Comparison of ENCODE assay signal across 1 cellular context in genomic region chr13:52450012-52450792, GRCh38.
TF ChIP-seq lines count a peak whose summit lies in the region.

Gene VPS36, minus strand, starts transcription at chr13:52450634. Its CDS starts 40 bp downstream, at chr13:52450594.

TF ChIP-seq in GM12878, 131 proteins besides CTCF, POLR2A, EP300 and RAD21 (continued from another document and continues in another):
- no peak for TF ChIP-seq FOS (IDR thresholded peaks at IDR 0.05; ENCODE audit: borderline replicate concordance, extremely low read depth, insufficient read length)
- TF ChIP-seq SMC3 (IDR thresholded peaks at IDR 0.05; ENCODE audit: borderline replicate concordance, low read length): peak; percentile 85
- 0 out of 2 replicates have a peak, but pooled peaks have one; percentile 9 for TF ChIP-seq ATF7 (IDR thresholded peaks at IDR 0.05; ENCODE audit: low read depth)
- peak; percentile 33 for TF ChIP-seq CUX1 (IDR thresholded peaks at IDR 0.05; ENCODE audit: insufficient replicate concordance, low read depth, low read length)
- peak; percentile 77 for TF ChIP-seq NR2F1 (conservative IDR thresholded peaks at IDR 0.05)
- TF ChIP-seq CREB1 (IDR thresholded peaks at IDR 0.05; ENCODE audit: low read depth): peak; percentile 82
- no peak for TF ChIP-seq PAX8 (IDR thresholded peaks at IDR 0.05)
- TF ChIP-seq MXI1 (IDR thresholded peaks at IDR 0.05; ENCODE audit: low read depth, low read length): 0 out of 2 replicates have a peak, but pooled peaks have one; percentile 31
- TF ChIP-seq TCF7 (IDR thresholded peaks at IDR 0.05; ENCODE audit: borderline replicate concordance): no peak
- TF ChIP-seq LARP7 (IDR thresholded peaks at IDR 0.05): peak; percentile 99
- no peak for TF ChIP-seq KDM1A (IDR thresholded peaks at IDR 0.05; ENCODE audit: borderline replicate concordance)
- no peak for TF ChIP-seq MEF2B (IDR thresholded peaks at IDR 0.05; ENCODE audit: partially characterized antibody, poor library complexity, severe bottlenecking)
- no peak for TF ChIP-seq E4F1 (IDR thresholded peaks at IDR 0.05; ENCODE audit: borderline replicate concordance, partially characterized antibody)
- peak; percentile 46; the same call in 1 of the 2 replicates for TF ChIP-seq HCFC1 (IDR thresholded peaks at IDR 0.05; ENCODE audit: low read length)
- TF ChIP-seq ZNF217 (IDR thresholded peaks at IDR 0.05): peak; percentile 84
- peak; percentile 34; the same call in 1 of the 2 replicates for TF ChIP-seq POLR2AphosphoS2 (IDR thresholded peaks at IDR 0.05; ENCODE audit: low read depth, low read length)
- no peak for TF ChIP-seq ZBTB4 (CRISPR knock-in tag; IDR thresholded peaks at IDR 0.05)
- TF ChIP-seq SMARCA5 (IDR thresholded peaks at IDR 0.05): peak; percentile 100
- TF ChIP-seq HDAC2 (IDR thresholded peaks at IDR 0.05): no peak
- TF ChIP-seq PML (IDR thresholded peaks at IDR 0.05; ENCODE audit: low read length): peak; percentile 70; the same call in 1 of the 2 replicates
- peak; percentile 34; the same call in 1 of the 2 replicates for TF ChIP-seq EED (IDR thresholded peaks at IDR 0.05; ENCODE audit: low read depth)
- peak; percentile 38 for TF ChIP-seq SP1 (IDR thresholded peaks at IDR 0.05; ENCODE audit: low read depth, low read length)
- no peak for TF ChIP-seq SUZ12 (IDR thresholded peaks at IDR 0.05; ENCODE audit: unreplicated experiment)
- TF ChIP-seq PBX3 (IDR thresholded peaks at IDR 0.05; ENCODE audit: insufficient replicate concordance, low read depth, low read length): no peak
- peak; percentile 62; the same call in 1 of the 2 replicates for TF ChIP-seq FOXM1 (IDR thresholded peaks at IDR 0.05; ENCODE audit: low read depth, low read length)
- no peak for TF ChIP-seq CEBPZ (IDR thresholded peaks at IDR 0.05; ENCODE audit: low read depth, low read length)
- peak; percentile 40 for TF ChIP-seq BCL3 (IDR thresholded peaks at IDR 0.05; ENCODE audit: borderline replicate concordance, insufficient read depth, low read depth, low read length, poor library complexity, severe bottlenecking)
- 0 out of 2 replicates have a peak, but pooled peaks have one; percentile 22 for TF ChIP-seq BRCA1 (IDR thresholded peaks at IDR 0.05; ENCODE audit: low read depth, low read length)
- 0 out of 2 replicates have a peak, but pooled peaks have one; percentile 25 for TF ChIP-seq HSF1 (IDR thresholded peaks at IDR 0.05; ENCODE audit: low read depth, low read length)
- peak; percentile 97 for TF ChIP-seq YY1 (IDR thresholded peaks at IDR 0.05; ENCODE audit: low read depth, low read length)
- TF ChIP-seq ZNF592 (IDR thresholded peaks at IDR 0.05): peak; percentile 88
- 0 out of 2 replicates have a peak, but pooled peaks have one; percentile 34 for TF ChIP-seq RCOR1 (conservative IDR thresholded peaks at IDR 0.05; ENCODE audit: low read depth, low read length)
- TF ChIP-seq SREBF2 (IDR thresholded peaks at IDR 0.05; ENCODE audit: low read length): no peak
- peak in 1 of 2 experiments; percentile 35; a peak in 1 of 3 replicates for TF ChIP-seq EGR1 (IDR thresholded peaks at IDR 0.05; ENCODE audit: borderline replicate concordance in 1 of 2, low read depth in 2 of 2, low read length in 2 of 2)
